Comparison of ENCODE assay signal across 24 cellular contexts in genomic region chr14:53915364-53916014, GRCh38. TPM values are rescaled to one million over a fixed set of nuclear protein-coding genes. Genes with fewer than 3 reads are reported as not detected.
"Had no signal": no experiment of that assay in that cellular context is flagged by ENCODE, and none has a peak within 500 bp of the region (broad histone marks: within the 10 kb centered on the region; RNA-seq: fewer than 3 reads in every experiment).

No MANE protein-coding gene starts in this region.

- H3K27ac ChIP-seq: adrenal gland, breast epithelium, colonic mucosa, esophagus squamous epithelium, heart right ventricle, ovary, prostate gland, transverse colon, vagina, WERI-Rb-1 had no signal

- H3K9me3 ChIP-seq: adrenal gland, breast epithelium, colonic mucosa, esophagus squamous epithelium, heart right ventricle, ovary, prostate gland, transverse colon, vagina had no signal

- DNase-seq: activated CD4-positive, alpha-beta T cell treated with anti-CD3 and anti-CD28 coated beads, Interleukin-2, amount 50 U/mL, for 4 hours; activated CD4-positive, CD25-positive, alpha-beta regulatory T cell treated with anti-CD3 and anti-CD28 coated beads, Interleukin-2, amount 50 U/mL, for 72 hours; activated CD8-positive, alpha-beta memory T cell treated with anti-CD3 and anti-CD28 coated beads for 24 hours; activated CD8-positive, alpha-beta memory T cell treated with anti-CD3 and anti-CD28 coated beads, Interleukin-2, amount 50 U/mL, for 4 hours; activated T-cell treated with anti-CD3 and anti-CD28 coated beads, Interleukin-2, amount 50 U/mL, for 24 hours; adrenal gland; colonic mucosa; esophagus squamous epithelium; foreskin fibroblast; heart right ventricle; islet precursor cell; left colon; natural killer cell; ovary; stimulated activated CD4-positive, alpha-beta T cell treated with anti-CD3 and anti-CD28 coated beads, Interleukin-1b, Interleukin-23, amount 100 ng/mL, for 48 hours; T-cell; transverse colon; WERI-Rb-1 had no signal

- H3K27me3 ChIP-seq: adrenal gland, breast epithelium, colonic mucosa, esophagus squamous epithelium, heart right ventricle, ovary, transverse colon, vagina had no signal

- ATAC-seq: activated naive CD4-positive, alpha-beta T cell treated with anti-CD3 and anti-CD28 coated beads, Interleukin-2, amount 50 U/mL, for 72 hours; activated T-helper 17 cell treated with anti-CD3 and anti-CD28 coated beads, Interleukin-2, amount 50 U/mL, for 72 hours; heart right ventricle; left colon; natural killer cell; T-cell had no signal

- H3K4me3 ChIP-seq: adrenal gland, breast epithelium, colonic mucosa, esophagus squamous epithelium, heart right ventricle, lung, ovary, prostate gland, transverse colon, vagina had no signal

- H3K4me1 ChIP-seq: adrenal gland, breast epithelium, colonic mucosa, esophagus squamous epithelium, prostate gland, transverse colon, vagina had no signal

- H3K36me3 ChIP-seq: adrenal gland, breast epithelium, colonic mucosa, esophagus squamous epithelium, heart right ventricle, ovary, prostate gland, transverse colon, vagina, WERI-Rb-1 had no signal

RNA-seq across cellular contexts. Expression of gene BMP4, which starts 41.1 kb away (rescaled TPM):
- total RNA-seq: activated naive CD4-positive, alpha-beta T cell treated with anti-CD3 and anti-CD28 coated beads, Interleukin-2, amount 50 U/mL, for 72 hours had no signal
